In the genomic region with DNA sequence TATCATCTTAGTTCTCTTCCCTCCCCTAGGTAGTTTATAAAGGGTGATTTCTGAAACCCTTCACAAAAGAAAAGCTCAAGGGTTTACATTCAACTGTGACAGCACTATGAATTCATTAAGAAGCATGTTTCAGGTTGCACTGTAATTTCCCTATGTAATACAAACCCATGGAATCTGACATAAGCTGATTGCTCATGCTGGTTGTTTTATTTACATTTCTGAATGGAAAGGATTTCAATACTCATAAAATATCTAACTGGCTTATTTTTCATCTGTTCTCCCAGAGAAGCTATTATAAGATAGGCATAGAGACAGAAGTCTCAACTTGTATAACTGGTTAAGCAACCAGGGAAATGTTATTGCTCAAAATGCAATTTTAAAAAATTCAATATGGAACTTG, we compare ENCODE assay signal across 23 cellular contexts. TPM values are rescaled to one million over a fixed set of nuclear protein-coding genes. Genes with fewer than 3 reads are reported as not detected.
DNase-seq lines count a peak whose midpoint lies in the region; ATAC-seq and TF ChIP-seq lines count a peak whose summit lies in the region.
"Had no signal": no experiment of that assay in that cellular context is flagged by ENCODE, and none has a peak within 500 bp of the region (broad histone marks: within the 10 kb centered on the region; RNA-seq: fewer than 3 reads in every experiment).

No MANE protein-coding gene starts in this region.

- ATAC-seq in RWPE2 (ENCODE audit: low read depth) (peak; percentile 77), lower lobe of right lung (no peak)
- ATAC-seq: activated CD8-positive, alpha-beta T cell treated with anti-CD3 and anti-CD28 coated beads for 36 hours; SK-N-SH treated with all-trans-retinoic acid at 6 μM for 48 hours had no signal

- H3K36me3 Mint-ChIP-seq in HFFc6 (ENCODE audit: low read depth) = peaks cover 28% of the 10 kb centered on the region

- DNase-seq in HFFc6 = no peak
- DNase-seq in RWPE2 (ENCODE audit: low spot score) = no peak
- DNase-seq in esophagus squamous epithelium (lab: John Stamatoyannopoulos, UW) = no peak
- DNase-seq in H7 = no peak
- DNase-seq in lower lobe of right lung = no peak
- no peak for DNase-seq in WERI-Rb-1
- DNase-seq: activated CD8-positive, alpha-beta T cell treated with anti-CD3 and anti-CD28 coated beads for 36 hours; AML-193; cerebellar nuclear complex; DMS79 treated with DMSO at 0.1 percent for 48 hours; effector memory CD4-positive, alpha-beta T cell; immature natural killer cell; MG63; NCI-H1417 treated with DMSO at 0.1 percent for 48 hours; NCI-H226; NK-92 treated with Interleukin-12 subunit alpha and Interleukin-12 subunit beta, amount 100 ng/mL, for 24 hours; small intestine; stimulated activated naive CD4-positive, alpha-beta T cell; T-helper 9 cell had no signal

- H3K27ac ChIP-seq in RWPE2 (ENCODE audit: poor library complexity, severe bottlenecking) = peak overlapping the region; percentile 22
- H3K27ac ChIP-seq in esophagus squamous epithelium = peak overlapping the region; percentile 49 to 81 (median 70)
- no peak overlapping the region for H3K27ac ChIP-seq in lower lobe of right lung
- no peak overlapping the region for H3K27ac ChIP-seq in WERI-Rb-1
- H3K27ac ChIP-seq: neutrophil had no signal

- H3K4me3 Mint-ChIP-seq in HFFc6 = no peak overlapping the region
- H3K4me3 Mint-ChIP-seq: activated CD8-positive, alpha-beta T cell treated with anti-CD3 and anti-CD28 coated beads for 36 hours; IgD-negative memory B cell; immature natural killer cell had no signal

- H3K4me2 ChIP-seq in skeletal muscle satellite cell (ENCODE audit: low read length) = peak overlapping the region; percentile 13

- peaks cover 100% of the 10 kb centered on the region for H3K4me1 Mint-ChIP-seq in HFFc6 (ENCODE audit: low read depth)
- H3K4me1 Mint-ChIP-seq: IgD-negative memory B cell, immature natural killer cell had no signal

- H3K27me3 ChIP-seq in RWPE2 (ENCODE audit: insufficient read depth, poor library complexity, severe bottlenecking) (no peaks in the 10 kb centered on the region), esophagus squamous epithelium (no peaks in the 10 kb centered on the region), skeletal muscle satellite cell (ENCODE audit: control insufficient read depth, insufficient read depth, low read length) (no peaks in the 10 kb centered on the region), H7 (ENCODE audit: control insufficient read depth, insufficient read depth, low read length) (no peaks in the 10 kb centered on the region), lower lobe of right lung (ENCODE audit: low read depth) (no peaks in the 10 kb centered on the region), WERI-Rb-1 (ENCODE audit: insufficient read depth, low read depth, severe bottlenecking) (no peaks in the 10 kb centered on the region)
- H3K27me3 ChIP-seq: MG63, neutrophil had no signal

- H3K9me3 ChIP-seq in RWPE2 (ENCODE audit: severe bottlenecking) (no peaks in the 10 kb centered on the region), esophagus squamous epithelium (no peaks in the 10 kb centered on the region), skeletal muscle satellite cell (replicated peaks; ENCODE audit: low read length) (no peaks in the 10 kb centered on the region), lower lobe of right lung (no peaks in the 10 kb centered on the region), WERI-Rb-1 (ENCODE audit: severe bottlenecking) (no peaks in the 10 kb centered on the region)
- H3K9me3 ChIP-seq: MG63, neutrophil had no signal

- H3K27me3 Mint-ChIP-seq in HFFc6 (ENCODE audit: insufficient read depth) = no peaks in the 10 kb centered on the region; the same call in 1 of the 2 replicates
- H3K27me3 Mint-ChIP-seq: activated CD8-positive, alpha-beta T cell treated with anti-CD3 and anti-CD28 coated beads for 36 hours; IgD-negative memory B cell had no signal

- peak overlapping the region; percentile 76 for H3K27ac Mint-ChIP-seq in HFFc6
- H3K27ac Mint-ChIP-seq: activated CD8-positive, alpha-beta T cell treated with anti-CD3 and anti-CD28 coated beads for 36 hours; IgD-negative memory B cell; immature natural killer cell had no signal

- H3K36me3 ChIP-seq in RWPE2 (ENCODE audit: low read depth) (no peaks in the 10 kb centered on the region), esophagus squamous epithelium (peaks cover 0 to 48% (median 0%) of the 10 kb centered on the region in 3 donors), skeletal muscle satellite cell (ENCODE audit: insufficient read depth, low read length) (peaks cover 15% of the 10 kb centered on the region), H7 (replicated peaks; ENCODE audit: control insufficient read depth, insufficient read depth, low read length) (no peaks in the 10 kb centered on the region; the same call in 1 of the 2 replicates), lower lobe of right lung (peaks cover 44% of the 10 kb centered on the region), WERI-Rb-1 (peaks cover 13% of the 10 kb centered on the region)

- TF ChIP-seq CTCF in HFFc6 (IDR thresholded peaks at IDR 0.05) (no peak), RWPE2 (IDR thresholded peaks at IDR 0.05; ENCODE audit: poor library complexity, severe bottlenecking) (no peak), esophagus squamous epithelium (IDR thresholded peaks at IDR 0.05) (no peak), lower lobe of right lung (IDR thresholded peaks at IDR 0.05) (no peak), WERI-Rb-1 (IDR thresholded peaks at IDR 0.05; ENCODE audit: low read depth, low read length) (no peak)

- intact Hi-C loops in esophagus squamous epithelium (cut with DNase I) = no loop called here
- intact Hi-C loops in lower lobe of right lung (cut with DNase I) = no loop called here

- H3K4me3 ChIP-seq in RWPE2 (ENCODE audit: severe bottlenecking) (no peak overlapping the region), esophagus squamous epithelium (no peak overlapping the region), skeletal muscle satellite cell (ENCODE audit: low read length) (no peak overlapping the region), H7 (ENCODE audit: insufficient read depth, low read depth, low read length) (no peak overlapping the region), lower lobe of right lung (no peak overlapping the region), WERI-Rb-1 (ENCODE audit: low read depth, low read length) (no peak overlapping the region)
- H3K4me3 ChIP-seq: MG63 had no signal

- TF ChIP-seq POLR2A in esophagus squamous epithelium (IDR thresholded peaks at IDR 0.05) = no peak

- H3K4me1 ChIP-seq in RWPE2 (ENCODE audit: insufficient read depth, poor library complexity, severe bottlenecking) = peaks cover 14% of the 10 kb centered on the region
- peaks cover 6 to 60% (median 6%) of the 10 kb centered on the region in 3 donors for H3K4me1 ChIP-seq in esophagus squamous epithelium
- peaks cover 63% of the 10 kb centered on the region for H3K4me1 ChIP-seq in skeletal muscle satellite cell (ENCODE audit: control insufficient read depth, insufficient read depth, low read length)
- no peaks in the 10 kb centered on the region for H3K4me1 ChIP-seq in lower lobe of right lung

- peak overlapping the region; percentile 32 for H3K9ac ChIP-seq in skeletal muscle satellite cell (ENCODE audit: low read depth, low read length)

- H3K9me3 Mint-ChIP-seq in HFFc6 = no peaks in the 10 kb centered on the region; the same call in 1 of the 2 replicates
- H3K9me3 Mint-ChIP-seq: activated CD8-positive, alpha-beta T cell treated with anti-CD3 and anti-CD28 coated beads for 36 hours; IgD-negative memory B cell; immature natural killer cell had no signal

RNA-seq across cellular contexts. Expression of a gene that starts 20.5 kb away (rescaled TPM):
- total RNA-seq in HFFc6 (2021; fragmentation: NEBNext Ultra II Directional; extraction: Animal tissue kit (Norgen Biotek cat#: 25700)) = 1 to 10 TPM; 1.9 to 3.8 (median 3.5) TPM
- 10 to 100 TPM in 2 of 4 donors, 1 to 10 TPM in 2; 2.9 to 11.6 (median 8.2) TPM for total RNA-seq in esophagus squamous epithelium
- total RNA-seq in skeletal muscle satellite cell (2012; rRNA removed) = 0.87 and 1.3 TPM in 2 replicates
- 0.14 and 0.22 TPM in 2 replicates for total RNA-seq in H7 (2014; rRNA removed; shearing (Covaris generic))
- 11.8 TPM for total RNA-seq in lower lobe of right lung
- total RNA-seq: activated CD8-positive, alpha-beta T cell treated with anti-CD3 and anti-CD28 coated beads for 36 hours had no signal

Comparison
In these comparisons a context has a peak if more than half of its experiments do, and no peak if none do; other contexts are left out.
1. H3K27ac ChIP-seq: peak in RWPE2 (single experiment) and esophagus squamous epithelium (4 of 4); none in lower lobe of right lung (single experiment) and WERI-Rb-1 (single experiment).